8 cellular contexts compared by ENCODE assay signal in genomic region chr3:16247282-16248058, GRCh38. TPM values are rescaled to one million over a fixed set of nuclear protein-coding genes. Genes with fewer than 3 reads are reported as not detected.
DNase-seq lines count a peak whose midpoint lies in the region; TF ChIP-seq lines count a peak whose summit lies in the region.

No MANE protein-coding gene starts in this region.

- H3K23me2 ChIP-seq in H9 (ENCODE audit: insufficient read length, low read depth, low read length, poor library complexity, severe bottlenecking): no peaks in the 10 kb centered on the region

- peaks cover 1% of the 10 kb centered on the region; the same call in 1 of the 2 replicates for H3K27me3 Mint-ChIP-seq in H9 (ENCODE audit: low read depth)

- H3K4me1 ChIP-seq in H9 (ENCODE audit: insufficient read depth, low read length) (no peaks in the 10 kb centered on the region), trophoblast cell (ENCODE audit: control insufficient read depth in 1 of 2, insufficient read depth in 2 of 2, low read length in 2 of 2) (no peaks in the 10 kb centered on the region), transverse colon (peaks cover 0 to 8% (median 0%) of the 10 kb centered on the region in 4 donors)

- no peak overlapping the region for H2BK120ac ChIP-seq in H9 (ENCODE audit: low read depth, low read length, poor library complexity, severe bottlenecking)
- H2BK120ac ChIP-seq in trophoblast cell (ENCODE audit: insufficient read depth, low read length, poor library complexity): no peak overlapping the region

- no CpG with 5 or more reads among the region's 17 CpGs for WGBS in H9 (ENCODE audit: extremely low coverage, insufficient read length, low lambda C conversion rate)
- no CpG with 5 or more reads among the region's 17 CpGs for WGBS in trophoblast cell (ENCODE audit: extremely low coverage, insufficient coverage, insufficient read length)
- WGBS in transverse colon (ENCODE audit: low coverage in 1 of 2), 2 donors: 0 to 27% methylated on average over 1 to 17 of the region's 17 CpGs

- H4K91ac ChIP-seq in H9 (ENCODE audit: insufficient read length, low read depth, low read length) (no peak overlapping the region), trophoblast cell (ENCODE audit: low read depth, low read length) (no peak overlapping the region)

- no peaks in the 10 kb centered on the region for H3K36me3 Mint-ChIP-seq in H9 (ENCODE audit: insufficient read depth in 1 of 3, low read depth in 3 of 3)

- H4K20me1 ChIP-seq in H9 (ENCODE audit: control insufficient read depth, insufficient read depth, insufficient read length): no peaks in the 10 kb centered on the region

- H3K18ac ChIP-seq in H9 (ENCODE audit: insufficient read length, low read depth, low read length): no peak overlapping the region
- no peak overlapping the region for H3K18ac ChIP-seq in trophoblast cell (ENCODE audit: low read length)

- no peak overlapping the region for H3K56ac ChIP-seq in H9 (ENCODE audit: insufficient read length, low read depth, low read length)

- peak overlapping the region; percentile 92 for H2AFZ ChIP-seq in H9 (ENCODE audit: low read length)
- H2AFZ ChIP-seq in trophoblast cell (ENCODE audit: insufficient read depth, low read length, poor library complexity): no peak overlapping the region

- in situ Hi-C loops in transverse colon (cut with MboI; ENCODE audit: low pct_ligation_motif_present in 1 of 4, low pct_unique_long_range_greater_than_20kb in 1 of 4, low sequenced_read_pairs in 3 of 4): loop anchor here in 3 of 4 donors (10.0 to 25.0 kb wide), 4 partner anchors 193 to 435 kb away; no protein-coding TSS in a partner anchor

- H3K14ac ChIP-seq in H9 (ENCODE audit: insufficient read depth, low read length) (no peak overlapping the region), trophoblast cell (ENCODE audit: low read length) (no peak overlapping the region)

- no peak overlapping the region for H3K27ac ChIP-seq in H9 (ENCODE audit: insufficient read length, low read depth, low read length)
- H3K27ac ChIP-seq in trophoblast cell (ENCODE audit: low read depth, low read length): no peak overlapping the region
- H3K27ac ChIP-seq in transverse colon: no peak overlapping the region

- H3K79me1 ChIP-seq in H9 (ENCODE audit: insufficient read depth, low read depth, low read length, poor library complexity, severe bottlenecking) (no peaks in the 10 kb centered on the region), trophoblast cell (ENCODE audit: low read length) (no peaks in the 10 kb centered on the region)

- H3K4ac ChIP-seq in H9 (ENCODE audit: low read depth, low read length) (no peak overlapping the region), trophoblast cell (ENCODE audit: low read depth, low read length) (no peak overlapping the region)

- no peak overlapping the region for H3K9ac ChIP-seq in H9 (ENCODE audit: extremely low read depth, insufficient read length, low read length)
- H3K9ac ChIP-seq in trophoblast cell (ENCODE audit: low read length): no peak overlapping the region

- no peak overlapping the region for H3K23ac ChIP-seq in H9 (ENCODE audit: insufficient read length, low read depth, low read length)
- H3K23ac ChIP-seq in trophoblast cell (ENCODE audit: low read length): no peak overlapping the region

- TF ChIP-seq EP300 in transverse colon (IDR thresholded peaks at IDR 0.05; ENCODE audit: low read depth): no peak

- no peak overlapping the region for H2BK20ac ChIP-seq in H9 (ENCODE audit: low read depth, low read length, poor library complexity, severe bottlenecking)

- intact Hi-C loops in transverse colon (cut with DNase I; ENCODE audit: low total_unique reads): loop anchor here (2.0 to 5.0 kb wide), 2 partner anchors 195 to 435 kb away; no protein-coding TSS in a partner anchor

- no peak for TF ChIP-seq POLR2A in transverse colon (IDR thresholded peaks at IDR 0.05)

- H3K4me3 Mint-ChIP-seq in H9: no peak overlapping the region

- H3K9me3 Mint-ChIP-seq in H9: no peaks in the 10 kb centered on the region

- H3K79me2 ChIP-seq in H9 (ENCODE audit: insufficient read depth, low read length) (no peaks in the 10 kb centered on the region), trophoblast cell (ENCODE audit: control insufficient read depth, insufficient read depth, low read length, poor library complexity) (no peaks in the 10 kb centered on the region)

- peaks cover 0 to 4% of the 10 kb centered on the region in 2 experiments; a peak in 1 of 4 replicates for H3K4me1 Mint-ChIP-seq in H9

- no peak overlapping the region for H3K4me2 ChIP-seq in H9 (ENCODE audit: insufficient read depth, insufficient read length, low read length)
- H3K4me2 ChIP-seq in trophoblast cell (ENCODE audit: low read length): no peak overlapping the region

- H4K5ac ChIP-seq in H9 (ENCODE audit: insufficient read length, low read depth, low read length): no peak overlapping the region

- H3K36me3 ChIP-seq in MG63: no peaks in the 10 kb centered on the region
- H3K36me3 ChIP-seq in trophoblast cell (ENCODE audit: control insufficient read depth in 1 of 2, insufficient read depth in 2 of 2, low read length in 2 of 2): no peaks in the 10 kb centered on the region
- H3K36me3 ChIP-seq in transverse colon: no peaks in the 10 kb centered on the region

- H3K27ac Mint-ChIP-seq in H9: peak overlapping the region in 1 of 3 experiments; percentile 27; a peak in 1 of 7 replicates

- TF ChIP-seq CTCF in H9 (conservative IDR thresholded peaks at IDR 0.05): peak; percentile 97
- peak; percentile 83 to 97 (median 94) for TF ChIP-seq CTCF in transverse colon (IDR thresholded peaks at IDR 0.05)

- H2BK5ac ChIP-seq in H9 (ENCODE audit: insufficient read length, low read length) (no peak overlapping the region), trophoblast cell (ENCODE audit: low read depth, low read length, poor library complexity) (no peak overlapping the region)

- H2BK15ac ChIP-seq in H9 (ENCODE audit: low read depth, low read length): no peak overlapping the region

- H4K8ac ChIP-seq in H9 (replicated peaks; ENCODE audit: insufficient read length, low read depth, low read length) (no peak overlapping the region), trophoblast cell (ENCODE audit: low read depth, low read length) (no peak overlapping the region)

- H3K9me3 ChIP-seq in H9 (ENCODE audit: control insufficient read depth, low read depth, low read length) (no peaks in the 10 kb centered on the region), MG63 (no peaks in the 10 kb centered on the region), trophoblast cell (ENCODE audit: insufficient read depth, low read depth, low read length) (no peaks in the 10 kb centered on the region), transverse colon (no peaks in the 10 kb centered on the region)

- H3T11ph ChIP-seq in H9 (ENCODE audit: low read length): no peak overlapping the region

- DNase-seq in GM04504 (ENCODE audit: low read depth) (peak; percentile 56), H9 (peak; percentile 79), MG63 (peak; percentile 51), SIG-M5 treated with dmso at 0.1 percent for 504 hours (lab: John Stamatoyannopoulos, UW; ENCODE audit: unreplicated experiment) (peak; percentile 89), globus pallidus (ENCODE audit: low spot score) (peak; percentile 83), trophoblast cell (peak; percentile 65 to 93), transverse colon (peak; percentile 82)
- peak; percentile 71 for DNase-seq in activated gamma-delta T cell treated with anti-CD3 and anti-CD28 coated beads, Interleukin-2, amount 50 U/mL, for 16 hours (ENCODE audit: low read depth)

- H2AK5ac ChIP-seq in H9 (ENCODE audit: insufficient read length, low read length) (no peak overlapping the region), trophoblast cell (ENCODE audit: low read length) (no peak overlapping the region)

- H3K4me3 ChIP-seq in MG63 (no peak overlapping the region), trophoblast cell (ENCODE audit: low read depth, low read length) (no peak overlapping the region), transverse colon (no peak overlapping the region)

- H2BK12ac ChIP-seq in H9 (ENCODE audit: insufficient read length, low read depth, low read length) (no peak overlapping the region), trophoblast cell (ENCODE audit: low read length) (no peak overlapping the region)

- no peaks in the 10 kb centered on the region for H3K27me3 ChIP-seq in H9 (ENCODE audit: insufficient read depth, low read length)
- H3K27me3 ChIP-seq in MG63: no peaks in the 10 kb centered on the region
- no peaks in the 10 kb centered on the region for H3K27me3 ChIP-seq in trophoblast cell (ENCODE audit: insufficient read depth, low read length)
- H3K27me3 ChIP-seq in transverse colon: no peaks in the 10 kb centered on the region

- H4K12ac ChIP-seq in trophoblast cell (ENCODE audit: low read depth, low read length): no peak overlapping the region

RNA-seq across cellular contexts. Expression of gene DPH3, which starts 17.3 kb away (rescaled TPM):
- total RNA-seq in H9 (2021): 36.2 and 36.9 TPM in 2 replicates
- 3.4 and 6.0 TPM in 2 replicates for total RNA-seq in MG63 (2014; rRNA removed; shearing (Covaris generic); ENCODE audit: low replicate concordance)
- polyA plus RNA-seq in trophoblast cell (2013): 27.3 and 28.8 TPM in 2 replicates
- total RNA-seq in transverse colon: 10 to 100 TPM in 3 of 4 donors, 1 to 10 TPM in 1; 5.0 to 22.4 (median 12.4) TPM

RNA-seq across cellular contexts. Expression of gene OXNAD1, which starts 17.5 kb away (rescaled TPM):
- 21.8 and 23.7 TPM in 2 replicates for total RNA-seq in H9 (2021)
- 8.8 and 13.0 TPM in 2 replicates for total RNA-seq in MG63 (2014; rRNA removed; shearing (Covaris generic); ENCODE audit: low replicate concordance)
- polyA plus RNA-seq in trophoblast cell (2013): 6.6 and 7.1 TPM in 2 replicates
- total RNA-seq in transverse colon: 10 to 100 TPM; 20.6 to 91.1 (median 40.0) TPM
